Comparison of ENCODE assay signal across 1 cellular context in the genomic region with DNA sequence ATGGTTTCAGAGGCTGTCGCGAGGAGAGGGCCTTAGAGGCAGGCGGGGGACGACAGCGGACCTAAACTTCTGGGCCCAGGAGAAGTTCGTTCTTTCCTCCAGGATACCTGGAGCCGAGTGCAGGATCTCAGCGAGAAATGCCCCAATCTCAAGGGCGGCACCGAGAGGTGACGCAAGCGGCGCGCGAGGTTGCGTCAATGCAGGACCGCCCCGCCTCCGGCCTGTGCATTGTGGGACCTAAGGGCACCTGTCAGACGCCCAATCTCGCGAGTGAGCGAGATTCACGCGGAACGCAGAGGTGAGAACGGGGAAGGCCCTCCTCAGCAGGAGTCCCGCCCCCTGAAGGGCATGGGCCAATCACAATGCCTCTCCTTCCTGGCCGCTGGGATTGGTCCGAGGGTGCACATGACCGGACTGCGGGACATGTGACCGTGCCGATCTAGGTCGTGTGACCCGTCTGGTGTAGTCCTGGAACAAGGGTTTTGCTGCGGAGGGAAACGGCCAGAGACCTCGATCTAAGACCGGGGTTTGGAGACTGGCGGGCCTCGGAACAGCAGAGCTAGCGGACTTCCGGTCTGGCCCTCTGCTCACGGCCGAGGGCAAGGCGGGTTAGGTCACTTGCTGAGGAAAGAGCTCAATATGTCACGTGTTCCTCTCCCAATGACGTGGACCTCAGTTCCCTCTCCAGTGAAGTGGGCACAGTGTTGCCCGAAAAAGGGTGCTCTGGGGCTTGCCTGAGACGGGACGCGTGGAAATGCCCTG.
TF ChIP-seq lines count a peak whose summit lies in the region.

No MANE protein-coding gene starts in this region.

TF ChIP-seq in GM12878, 131 proteins besides CTCF, POLR2A, EP300 and RAD21 (continued from another document):
- TF ChIP-seq, protein P1, sequence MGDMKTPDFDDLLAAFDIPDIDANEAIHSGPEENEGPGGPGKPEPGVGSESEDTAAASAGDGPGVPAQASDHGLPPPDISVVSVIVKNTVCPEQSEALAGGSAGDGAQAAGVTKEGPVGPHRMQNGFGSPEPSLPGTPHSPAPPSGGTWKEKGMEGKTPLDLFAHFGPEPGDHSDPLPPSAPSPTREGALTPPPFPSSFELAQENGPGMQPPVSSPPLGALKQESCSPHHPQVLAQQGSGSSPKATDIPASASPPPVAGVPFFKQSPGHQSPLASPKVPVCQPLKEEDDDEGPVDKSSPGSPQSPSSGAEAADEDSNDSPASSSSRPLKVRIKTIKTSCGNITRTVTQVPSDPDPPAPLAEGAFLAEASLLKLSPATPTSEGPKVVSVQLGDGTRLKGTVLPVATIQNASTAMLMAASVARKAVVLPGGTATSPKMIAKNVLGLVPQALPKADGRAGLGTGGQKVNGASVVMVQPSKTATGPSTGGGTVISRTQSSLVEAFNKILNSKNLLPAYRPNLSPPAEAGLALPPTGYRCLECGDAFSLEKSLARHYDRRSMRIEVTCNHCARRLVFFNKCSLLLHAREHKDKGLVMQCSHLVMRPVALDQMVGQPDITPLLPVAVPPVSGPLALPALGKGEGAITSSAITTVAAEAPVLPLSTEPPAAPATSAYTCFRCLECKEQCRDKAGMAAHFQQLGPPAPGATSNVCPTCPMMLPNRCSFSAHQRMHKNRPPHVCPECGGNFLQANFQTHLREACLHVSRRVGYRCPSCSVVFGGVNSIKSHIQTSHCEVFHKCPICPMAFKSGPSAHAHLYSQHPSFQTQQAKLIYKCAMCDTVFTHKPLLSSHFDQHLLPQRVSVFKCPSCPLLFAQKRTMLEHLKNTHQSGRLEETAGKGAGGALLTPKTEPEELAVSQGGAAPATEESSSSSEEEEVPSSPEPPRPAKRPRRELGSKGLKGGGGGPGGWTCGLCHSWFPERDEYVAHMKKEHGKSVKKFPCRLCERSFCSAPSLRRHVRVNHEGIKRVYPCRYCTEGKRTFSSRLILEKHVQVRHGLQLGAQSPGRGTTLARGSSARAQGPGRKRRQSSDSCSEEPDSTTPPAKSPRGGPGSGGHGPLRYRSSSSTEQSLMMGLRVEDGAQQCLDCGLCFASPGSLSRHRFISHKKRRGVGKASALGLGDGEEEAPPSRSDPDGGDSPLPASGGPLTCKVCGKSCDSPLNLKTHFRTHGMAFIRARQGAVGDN (IDR thresholded peaks at IDR 0.05), result 0 out of 2 replicates have a peak, but pooled peaks have one; percentile 18
- TF ChIP-seq NBN (IDR thresholded peaks at IDR 0.05), result peak; percentile 97
- no peak for TF ChIP-seq STAT1 (conservative IDR thresholded peaks at IDR 0.05)
- TF ChIP-seq, protein P2, sequence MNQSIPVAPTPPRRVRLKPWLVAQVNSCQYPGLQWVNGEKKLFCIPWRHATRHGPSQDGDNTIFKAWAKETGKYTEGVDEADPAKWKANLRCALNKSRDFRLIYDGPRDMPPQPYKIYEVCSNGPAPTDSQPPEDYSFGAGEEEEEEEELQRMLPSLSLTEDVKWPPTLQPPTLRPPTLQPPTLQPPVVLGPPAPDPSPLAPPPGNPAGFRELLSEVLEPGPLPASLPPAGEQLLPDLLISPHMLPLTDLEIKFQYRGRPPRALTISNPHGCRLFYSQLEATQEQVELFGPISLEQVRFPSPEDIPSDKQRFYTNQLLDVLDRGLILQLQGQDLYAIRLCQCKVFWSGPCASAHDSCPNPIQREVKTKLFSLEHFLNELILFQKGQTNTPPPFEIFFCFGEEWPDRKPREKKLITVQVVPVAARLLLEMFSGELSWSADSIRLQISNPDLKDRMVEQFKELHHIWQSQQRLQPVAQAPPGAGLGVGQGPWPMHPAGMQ (IDR thresholded peaks at IDR 0.05; ENCODE audit: borderline replicate concordance), result peak; percentile 97
- TF ChIP-seq STAT3 (IDR thresholded peaks at IDR 0.05; ENCODE audit: low read depth, low read length), result no peak
- peak; percentile 3; the same call in 1 of the 2 replicates for TF ChIP-seq RUNX3 (IDR thresholded peaks at IDR 0.05; ENCODE audit: low read length)
- TF ChIP-seq CREB1 (IDR thresholded peaks at IDR 0.05; ENCODE audit: low read depth), result peak; percentile 100
- TF ChIP-seq PML (IDR thresholded peaks at IDR 0.05; ENCODE audit: low read length), result peak; percentile 94
- no peak; a peak in 1 of 4 replicates for TF ChIP-seq ETV6 (conservative IDR thresholded peaks at IDR 0.05 in 1 of 2, IDR thresholded peaks at IDR 0.05 in 1 of 2; ENCODE audit: borderline replicate concordance in 1 of 2, low read depth in 1 of 2)
- TF ChIP-seq ZNF207 (IDR thresholded peaks at IDR 0.05; ENCODE audit: borderline replicate concordance), result peak; percentile 61
- TF ChIP-seq, protein P3, sequence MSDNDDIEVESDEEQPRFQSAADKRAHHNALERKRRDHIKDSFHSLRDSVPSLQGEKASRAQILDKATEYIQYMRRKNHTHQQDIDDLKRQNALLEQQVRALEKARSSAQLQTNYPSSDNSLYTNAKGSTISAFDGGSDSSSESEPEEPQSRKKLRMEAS (IDR thresholded peaks at IDR 0.05; ENCODE audit: low read depth, low read length), result peak; percentile 93
- TF ChIP-seq NFXL1 (IDR thresholded peaks at IDR 0.05; ENCODE audit: borderline replicate concordance), result no peak
- TF ChIP-seq, protein P4, sequence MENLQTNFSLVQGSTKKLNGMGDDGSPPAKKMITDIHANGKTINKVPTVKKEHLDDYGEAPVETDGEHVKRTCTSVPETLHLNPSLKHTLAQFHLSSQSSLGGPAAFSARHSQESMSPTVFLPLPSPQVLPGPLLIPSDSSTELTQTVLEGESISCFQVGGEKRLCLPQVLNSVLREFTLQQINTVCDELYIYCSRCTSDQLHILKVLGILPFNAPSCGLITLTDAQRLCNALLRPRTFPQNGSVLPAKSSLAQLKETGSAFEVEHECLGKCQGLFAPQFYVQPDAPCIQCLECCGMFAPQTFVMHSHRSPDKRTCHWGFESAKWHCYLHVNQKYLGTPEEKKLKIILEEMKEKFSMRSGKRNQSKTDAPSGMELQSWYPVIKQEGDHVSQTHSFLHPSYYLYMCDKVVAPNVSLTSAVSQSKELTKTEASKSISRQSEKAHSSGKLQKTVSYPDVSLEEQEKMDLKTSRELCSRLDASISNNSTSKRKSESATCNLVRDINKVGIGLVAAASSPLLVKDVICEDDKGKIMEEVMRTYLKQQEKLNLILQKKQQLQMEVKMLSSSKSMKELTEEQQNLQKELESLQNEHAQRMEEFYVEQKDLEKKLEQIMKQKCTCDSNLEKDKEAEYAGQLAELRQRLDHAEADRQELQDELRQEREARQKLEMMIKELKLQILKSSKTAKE (IDR thresholded peaks at IDR 0.05; ENCODE audit: low read depth, poor library complexity, severe bottlenecking), result peak; percentile 54
- TF ChIP-seq ZNF24 (IDR thresholded peaks at IDR 0.05), result no peak
- peak; percentile 45; the same call in 1 of the 2 replicates for TF ChIP-seq ZNF217 (IDR thresholded peaks at IDR 0.05)
- TF ChIP-seq RB1 (IDR thresholded peaks at IDR 0.05; ENCODE audit: borderline replicate concordance), result peak; percentile 48; the same call in 1 of the 2 replicates
- TF ChIP-seq, protein P5, sequence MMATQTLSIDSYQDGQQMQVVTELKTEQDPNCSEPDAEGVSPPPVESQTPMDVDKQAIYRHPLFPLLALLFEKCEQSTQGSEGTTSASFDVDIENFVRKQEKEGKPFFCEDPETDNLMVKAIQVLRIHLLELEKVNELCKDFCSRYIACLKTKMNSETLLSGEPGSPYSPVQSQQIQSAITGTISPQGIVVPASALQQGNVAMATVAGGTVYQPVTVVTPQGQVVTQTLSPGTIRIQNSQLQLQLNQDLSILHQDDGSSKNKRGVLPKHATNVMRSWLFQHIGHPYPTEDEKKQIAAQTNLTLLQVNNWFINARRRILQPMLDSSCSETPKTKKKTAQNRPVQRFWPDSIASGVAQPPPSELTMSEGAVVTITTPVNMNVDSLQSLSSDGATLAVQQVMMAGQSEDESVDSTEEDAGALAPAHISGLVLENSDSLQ (IDR thresholded peaks at IDR 0.05), result peak; percentile 93
- TF ChIP-seq CHD4 (IDR thresholded peaks at IDR 0.05), result no peak
- no peak; the same call in 1 of the 2 replicates for TF ChIP-seq NRF1 (conservative IDR thresholded peaks at IDR 0.05; ENCODE audit: low read depth, low read length)
- peak; percentile 100 for TF ChIP-seq CREM (IDR thresholded peaks at IDR 0.05; ENCODE audit: low read depth)
TF ChIP-seq in GM12878: peak in this region for 71.
